Comparison of ENCODE assay signal across 28 cellular contexts in genomic region chr10:33880291-33880690, GRCh38.
"Had no signal": no experiment of that assay in that cellular context is flagged by ENCODE, and none has a peak within 500 bp of the region (broad histone marks: within the 10 kb centered on the region; RNA-seq: fewer than 3 reads in every experiment).

No MANE protein-coding gene starts in this region.

- H3K27me3 ChIP-seq: adrenal gland, ascending aorta, esophagus squamous epithelium, gastroesophageal sphincter, neural progenitor cell, spleen, tibial nerve had no signal

- H3K9me3 Mint-ChIP-seq: activated naive CD4-positive, alpha-beta T cell treated with anti-CD3 and anti-CD28 coated beads for 36 hours; activated naive CD8-positive, alpha-beta T cell treated with anti-CD3 and anti-CD28 coated beads for 36 hours; brain; neural progenitor cell had no signal

- H3K36me3 ChIP-seq: adrenal gland, ascending aorta, esophagus squamous epithelium, gastroesophageal sphincter, neural progenitor cell, spleen, tibial nerve had no signal

- H3K4me1 Mint-ChIP-seq: activated naive CD8-positive, alpha-beta T cell treated with anti-CD3 and anti-CD28 coated beads for 36 hours; brain; memory B cell; naive thymus-derived CD8-positive, alpha-beta T cell had no signal

- H3K27ac Mint-ChIP-seq: activated naive CD4-positive, alpha-beta T cell treated with anti-CD3 and anti-CD28 coated beads for 36 hours; activated naive CD8-positive, alpha-beta T cell treated with anti-CD3 and anti-CD28 coated beads for 36 hours; activated T-helper 1 cell treated with anti-CD3 and anti-CD28 coated beads, Interleukin-12 subunit alpha, Interleukin-12 subunit beta, Interleukin-2, Interleukin-4 antibody, amounts not matched to agents 30 ng/mL and 10 ng/mL and 1 ng/mL, durations not matched to agents 14 hours and 24 hours and 36 hours; brain; memory B cell; naive thymus-derived CD8-positive, alpha-beta T cell; neural progenitor cell had no signal

- H3K27ac ChIP-seq: adrenal gland, ascending aorta, esophagus squamous epithelium, gastroesophageal sphincter, neural progenitor cell, parathyroid adenoma, psoas muscle, spleen, tibial nerve had no signal

- H3K36me3 Mint-ChIP-seq: activated naive CD8-positive, alpha-beta T cell treated with anti-CD3 and anti-CD28 coated beads for 36 hours; brain; memory B cell; naive thymus-derived CD8-positive, alpha-beta T cell; neural progenitor cell had no signal

- DNase-seq: activated CD4-positive, alpha-beta T cell treated with anti-CD3 and anti-CD28 coated beads for 4 hours; activated CD4-positive, alpha-beta T cell treated with anti-CD3 and anti-CD28 coated beads, Interleukin-2, amount 50 U/mL, for 4 hours; activated CD4-positive, CD25-positive, alpha-beta regulatory T cell; activated CD8-positive, alpha-beta memory T cell treated with anti-CD3 and anti-CD28 coated beads for 24 hours; activated effector memory CD4-positive, alpha-beta T cell treated with anti-CD3 and anti-CD28 coated beads, Interleukin-2, amount 50 U/mL, for 16 hours; activated naive CD4-positive, alpha-beta T cell treated with anti-CD3 and anti-CD28 coated beads for 36 hours; activated naive CD8-positive, alpha-beta T cell treated with anti-CD3 and anti-CD28 coated beads for 36 hours; activated T-cell treated with anti-CD3 and anti-CD28 coated beads, Interleukin-2, amount 50 U/mL, for 1 hour; adrenal gland; central memory CD4-positive, alpha-beta T cell; esophagus squamous epithelium; hippocampal formation; kidney; left colon; naive thymus-derived CD8-positive, alpha-beta T cell; occipital lobe; psoas muscle; spleen; stimulated activated CD4-positive, alpha-beta T cell treated with anti-CD3 and anti-CD28 coated beads, Interleukin-2, amount 100 ng/mL, for 48 hours; stimulated activated naive CD4-positive, alpha-beta T cell treated with Interleukin-2 at 50 U/mL for 16 hours had no signal

- H3K4me2 ChIP-seq: neural progenitor cell had no signal

- H2AFZ ChIP-seq: neural progenitor cell, parathyroid adenoma had no signal

- H3K4me1 ChIP-seq: adrenal gland, ascending aorta, gastroesophageal sphincter, parathyroid adenoma, psoas muscle, spleen, tibial nerve had no signal

- H3K4me3 Mint-ChIP-seq: activated naive CD4-positive, alpha-beta T cell treated with anti-CD3 and anti-CD28 coated beads for 36 hours; activated naive CD8-positive, alpha-beta T cell treated with anti-CD3 and anti-CD28 coated beads for 36 hours; activated T-helper 1 cell treated with anti-CD3 and anti-CD28 coated beads, Interleukin-12 subunit alpha, Interleukin-12 subunit beta, Interleukin-2, Interleukin-4 antibody, amounts not matched to agents 30 ng/mL and 10 ng/mL and 1 ng/mL, durations not matched to agents 14 hours and 24 hours and 36 hours; brain; memory B cell; naive thymus-derived CD8-positive, alpha-beta T cell; neural progenitor cell had no signal

- H3K9me3 ChIP-seq: adrenal gland, ascending aorta, esophagus squamous epithelium, gastroesophageal sphincter, psoas muscle, spleen, tibial nerve had no signal

- H3K27me3 Mint-ChIP-seq: brain, memory B cell had no signal

- H3K4me3 ChIP-seq: adrenal gland, ascending aorta, esophagus squamous epithelium, gastroesophageal sphincter, neural progenitor cell, psoas muscle, spleen, tibial nerve had no signal

- H3K9ac ChIP-seq: neural progenitor cell, parathyroid adenoma had no signal

- H3K79me2 ChIP-seq: parathyroid adenoma had no signal
